Comparison of ENCODE assay signal across 19 cellular contexts in the genomic region with DNA sequence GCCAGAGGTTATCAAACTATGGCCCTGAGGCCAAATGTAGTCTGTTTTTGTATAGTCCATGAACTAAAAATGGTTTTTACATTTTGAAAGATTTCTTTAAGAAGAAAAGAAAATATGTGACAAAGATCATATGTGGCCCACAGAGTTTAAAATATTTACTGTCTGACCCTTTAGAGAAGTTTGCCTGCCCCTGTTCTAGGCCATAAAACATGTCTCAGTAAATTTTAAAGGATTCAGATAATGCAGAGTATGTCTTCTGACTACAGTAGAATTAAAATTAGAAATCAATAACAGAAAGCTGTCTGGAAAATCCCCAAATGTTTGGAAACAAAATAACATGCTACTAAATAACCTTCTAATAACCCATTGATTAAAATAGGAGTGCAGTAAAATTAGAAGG.
A peak's percentile ranks its signal among the peaks of the same experiment; 100 is the strongest.
DNase-seq lines count a peak whose midpoint lies in the region; ATAC-seq and TF ChIP-seq lines count a peak whose summit lies in the region.
"Had no signal": no experiment of that assay in that cellular context is flagged by ENCODE, and none has a peak within 500 bp of the region (broad histone marks: within the 10 kb centered on the region; RNA-seq: fewer than 3 reads in every experiment).

No MANE protein-coding gene starts in this region.

- TF ChIP-seq POLR2A in thyroid gland (IDR thresholded peaks at IDR 0.05) = no peak

- H3K27me3 ChIP-seq in lower lobe of right lung (ENCODE audit: low read depth) = no peaks in the 10 kb centered on the region
- H3K27me3 ChIP-seq in thyroid gland = no peaks in the 10 kb centered on the region
- H3K27me3 ChIP-seq: BE2C; BLaER1 treated with 17β-estradiol and CSF1 and Interleukin-3, amounts not matched to agents 10 nM and 100 nM had no signal

- no peak for ATAC-seq in T-helper 17 cell
- no peak for ATAC-seq in effector memory CD8-positive, alpha-beta T cell (replicated peaks)
- ATAC-seq in lower lobe of right lung = no peak
- no peak for ATAC-seq in GM21723 (IDR thresholded peaks at IDR 0.05; ENCODE audit: unreplicated experiment)

- H3K27me3 Mint-ChIP-seq in activated naive CD4-positive, alpha-beta T cell treated with anti-CD3 and anti-CD28 coated beads, Interleukin-2, amount 50 U/mL, for 24 hours = no peaks in the 10 kb centered on the region
- no peaks in the 10 kb centered on the region for H3K27me3 Mint-ChIP-seq in activated naive CD4-positive, alpha-beta T cell treated with anti-CD3 and anti-CD28 coated beads, Interleukin-2, amount 10 ng/mL, durations not matched to agents 7 days and 5 days
- H3K27me3 Mint-ChIP-seq in T-helper 17 cell = no peaks in the 10 kb centered on the region
- no peaks in the 10 kb centered on the region for H3K27me3 Mint-ChIP-seq in effector memory CD8-positive, alpha-beta T cell
- H3K27me3 Mint-ChIP-seq: CD4-positive, alpha-beta memory T cell had no signal

- H3K4me3 ChIP-seq in lower lobe of right lung = no peak overlapping the region
- no peak overlapping the region for H3K4me3 ChIP-seq in thyroid gland (replicated peaks in 1 of 3)
- H3K4me3 ChIP-seq: BLaER1 treated with 17β-estradiol and CSF1 and Interleukin-3, amounts not matched to agents 10 nM and 100 nM; GM23248 had no signal

- intact Hi-C loops in lower lobe of right lung (cut with DNase I) = no loop called here
- intact Hi-C loops in thyroid gland (cut with DNase I) = no loop called here

- H3K36me3 ChIP-seq in lower lobe of right lung (no peaks in the 10 kb centered on the region), thyroid gland (no peaks in the 10 kb centered on the region)

- DNase-seq in activated naive CD4-positive, alpha-beta T cell treated with anti-CD3 and anti-CD28 coated beads, Interleukin-2, amount 10 ng/mL, durations not matched to agents 7 days and 5 days = no peak
- no peak for DNase-seq in T-helper 17 cell
- no peak for DNase-seq in effector memory CD8-positive, alpha-beta T cell
- DNase-seq in lower lobe of right lung = no peak
- no peak for DNase-seq in thyroid gland
- DNase-seq: BE2C; Calu3; CD4-positive, alpha-beta memory T cell; COR-L47; DMS53; DMS79 treated with DMSO at 0.1 percent for 48 hours; GM23248; H7; HCEC 1CT had no signal

- H3K4me1 ChIP-seq in lower lobe of right lung = no peaks in the 10 kb centered on the region
- peaks cover 0 to 6% of the 10 kb centered on the region in 2 donors for H3K4me1 ChIP-seq in thyroid gland
- H3K4me1 ChIP-seq: BE2C had no signal

- H3K36me3 Mint-ChIP-seq in activated naive CD4-positive, alpha-beta T cell treated with anti-CD3 and anti-CD28 coated beads, Interleukin-2, amount 50 U/mL, for 24 hours = peaks cover 17% of the 10 kb centered on the region
- H3K36me3 Mint-ChIP-seq in activated naive CD4-positive, alpha-beta T cell treated with anti-CD3 and anti-CD28 coated beads, Interleukin-2, amount 10 ng/mL, durations not matched to agents 7 days and 5 days = peaks cover 46% of the 10 kb centered on the region
- peaks cover 6% of the 10 kb centered on the region for H3K36me3 Mint-ChIP-seq in T-helper 17 cell (ENCODE audit: low read depth)
- peaks cover 5% of the 10 kb centered on the region for H3K36me3 Mint-ChIP-seq in effector memory CD8-positive, alpha-beta T cell (ENCODE audit: insufficient read depth)

- peaks cover 3% of the 10 kb centered on the region for H3K9me3 ChIP-seq in T-helper 17 cell (ENCODE audit: control insufficient read depth, low read length, poor library complexity, severe bottlenecking)
- H3K9me3 ChIP-seq in lower lobe of right lung = no peaks in the 10 kb centered on the region
- no peaks in the 10 kb centered on the region for H3K9me3 ChIP-seq in thyroid gland
- H3K9me3 ChIP-seq: BE2C had no signal

- CTCF ChIA-PET in activated naive CD4-positive, alpha-beta T cell treated with anti-CD3 and anti-CD28 coated beads, Interleukin-2, amount 10 ng/mL, durations not matched to agents 7 days and 5 days (lab: Charles Lee) = interaction anchor here (1.7 kb wide), 1 partner anchor 17 kb away, joined by 5 read pairs; no protein-coding TSS in a partner anchor

- no peak overlapping the region for H3K27ac ChIP-seq in lower lobe of right lung
- no peak overlapping the region for H3K27ac ChIP-seq in thyroid gland
- H3K27ac ChIP-seq: 22Rv1; BLaER1 treated with 17β-estradiol and CSF1 and Interleukin-3, amounts not matched to agents 10 nM and 100 nM; GM23248 had no signal

- H3K9me3 Mint-ChIP-seq in activated naive CD4-positive, alpha-beta T cell treated with anti-CD3 and anti-CD28 coated beads, Interleukin-2, amount 50 U/mL, for 24 hours = peaks cover 12% of the 10 kb centered on the region
- H3K9me3 Mint-ChIP-seq in activated naive CD4-positive, alpha-beta T cell treated with anti-CD3 and anti-CD28 coated beads, Interleukin-2, amount 10 ng/mL, durations not matched to agents 7 days and 5 days = peaks cover 14% of the 10 kb centered on the region
- peaks cover 3 to 10% of the 10 kb centered on the region in 2 donors for H3K9me3 Mint-ChIP-seq in effector memory CD8-positive, alpha-beta T cell

- peaks cover 75% of the 10 kb centered on the region for H3K4me1 Mint-ChIP-seq in activated naive CD4-positive, alpha-beta T cell treated with anti-CD3 and anti-CD28 coated beads, Interleukin-2, amount 50 U/mL, for 24 hours
- H3K4me1 Mint-ChIP-seq in activated naive CD4-positive, alpha-beta T cell treated with anti-CD3 and anti-CD28 coated beads, Interleukin-2, amount 10 ng/mL, durations not matched to agents 7 days and 5 days = peaks cover 18% of the 10 kb centered on the region
- peaks cover 28% of the 10 kb centered on the region for H3K4me1 Mint-ChIP-seq in T-helper 17 cell
- H3K4me1 Mint-ChIP-seq in effector memory CD8-positive, alpha-beta T cell (ENCODE audit: low read depth in 2 of 2) = peaks cover 24 to 43% of the 10 kb centered on the region in 2 donors

- H3K4me3 Mint-ChIP-seq in activated naive CD4-positive, alpha-beta T cell treated with anti-CD3 and anti-CD28 coated beads, Interleukin-2, amount 50 U/mL, for 24 hours = no peak overlapping the region
- no peak overlapping the region for H3K4me3 Mint-ChIP-seq in activated naive CD4-positive, alpha-beta T cell treated with anti-CD3 and anti-CD28 coated beads, Interleukin-2, amount 10 ng/mL, durations not matched to agents 7 days and 5 days
- H3K4me3 Mint-ChIP-seq in T-helper 17 cell = no peak overlapping the region
- no peak overlapping the region for H3K4me3 Mint-ChIP-seq in effector memory CD8-positive, alpha-beta T cell
- H3K4me3 Mint-ChIP-seq: CD14-positive monocyte; CD4-positive, alpha-beta memory T cell had no signal

- peak overlapping the region; percentile 71 for H3K27ac Mint-ChIP-seq in activated naive CD4-positive, alpha-beta T cell treated with anti-CD3 and anti-CD28 coated beads, Interleukin-2, amount 50 U/mL, for 24 hours
- H3K27ac Mint-ChIP-seq in activated naive CD4-positive, alpha-beta T cell treated with anti-CD3 and anti-CD28 coated beads, Interleukin-2, amount 10 ng/mL, durations not matched to agents 7 days and 5 days = no peak overlapping the region
- peak overlapping the region; percentile 49 for H3K27ac Mint-ChIP-seq in T-helper 17 cell
- peak overlapping the region; percentile 56 to 62 for H3K27ac Mint-ChIP-seq in effector memory CD8-positive, alpha-beta T cell

- TF ChIP-seq CTCF in lower lobe of right lung (IDR thresholded peaks at IDR 0.05) (no peak), thyroid gland (IDR thresholded peaks at IDR 0.05) (no peak)
